Comparison of ENCODE assay signal across 8 cellular contexts in the genomic region with DNA sequence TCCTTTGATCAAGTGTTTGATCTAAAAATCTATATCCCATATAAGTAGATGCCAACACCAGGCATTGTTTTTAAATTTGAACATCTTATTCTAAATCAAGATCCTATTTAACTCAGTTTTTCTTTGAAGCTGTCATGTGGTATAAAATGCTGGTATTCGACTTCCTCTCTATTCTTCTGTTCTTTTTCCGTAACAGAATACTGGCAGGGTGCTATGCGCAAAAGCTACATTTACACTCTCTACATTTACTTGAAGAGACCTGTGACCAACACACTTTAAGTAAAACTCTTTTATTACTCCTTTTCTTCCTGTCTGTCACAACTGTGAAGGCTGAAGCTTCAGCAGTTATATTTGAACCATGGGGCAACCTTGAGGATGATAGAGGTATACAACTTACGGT.
"Had no signal": no experiment of that assay in that cellular context is flagged by ENCODE, and none has a peak within 500 bp of the region (broad histone marks: within the 10 kb centered on the region; RNA-seq: fewer than 3 reads in every experiment).

No MANE protein-coding gene starts in this region.

- H3K4me1 Mint-ChIP-seq: IgD-negative memory B cell had no signal

- H2AFZ ChIP-seq: GM23248 had no signal

- H3K4me3 ChIP-seq: GM23248, K562 had no signal

- ATAC-seq: HepG2, K562 had no signal

- H3K27me3 Mint-ChIP-seq: IgD-negative memory B cell had no signal

- H3K27ac ChIP-seq: GM23248, HL-60 had no signal

- H3K36me3 Mint-ChIP-seq: IgD-negative memory B cell had no signal

- DNase-seq: GM23248, H7, HCEC 1CT, KG1 had no signal

- H3K4me3 Mint-ChIP-seq: IgD-negative memory B cell had no signal

- H3K27ac Mint-ChIP-seq: IgD-negative memory B cell had no signal
